8 cellular contexts compared by ENCODE assay signal in genomic region chr2:169798397-169798717, GRCh38. TPM values are rescaled to one million over a fixed set of nuclear protein-coding genes. Genes with fewer than 3 reads are reported as not detected.
DNase-seq lines count a peak whose midpoint lies in the region; ATAC-seq and TF ChIP-seq lines count a peak whose summit lies in the region.

No MANE protein-coding gene starts in this region.

- no TSS peak for BruUV-seq in MCF 10A (replicated peaks; lab: Mats Ljungman, UMichigan)

- peaks cover 13% of the 10 kb centered on the region for H3K4me1 Mint-ChIP-seq in MCF 10A (ENCODE audit: insufficient read depth, unreplicated experiment)

- intact Hi-C loops in MCF 10A (cut with micrococcal nuclease), result loop anchor here (10.0 kb wide), 1 partner anchor 104 kb away; the partner anchor contains the start of genes CFAP210 and PHOSPHO2

- POLR2A ChIA-PET in MCF 10A (lab: Yijun Ruan, JAX), result interaction anchor here (0.6 to 2.6 kb wide), 14 partner anchors 8 to 225 kb away, joined by 3 to 22 read pairs (median 4); partner anchors contain the start of genes FASTKD1, KLHL23, METTL5 and UBR3

- peak overlapping the region; percentile 69 to 82 for H3K9ac ChIP-seq in mucosa of rectum (ENCODE audit: low read depth in 1 of 2, low read length in 2 of 2)

- H3K4me3 ChIP-seq in ACC112 (ENCODE audit: low read depth, low read length) (peak overlapping the region; percentile 94), mucosa of rectum (ENCODE audit: low read length in 2 of 2) (peak overlapping the region; percentile 79 to 89)

- H3K36me3 Mint-ChIP-seq in MCF 10A (ENCODE audit: insufficient read depth, unreplicated experiment), result peaks cover 30% of the 10 kb centered on the region

- peak overlapping the region; percentile 78 for H3K4me3 Mint-ChIP-seq in MCF 10A (ENCODE audit: unreplicated experiment)

- H3K36me3 ChIP-seq in ACC112 (ENCODE audit: insufficient read depth, low read length) (peaks cover 4% of the 10 kb centered on the region), mucosa of rectum (ENCODE audit: control insufficient read depth in 2 of 2, insufficient read depth in 2 of 2, low read length in 2 of 2) (peaks cover 3 to 10% of the 10 kb centered on the region in 2 donors)

- H3K27ac Mint-ChIP-seq in MCF 10A (ENCODE audit: low read depth, unreplicated experiment), result peak overlapping the region; percentile 65

- no peaks in the 10 kb centered on the region for H3K9me3 ChIP-seq in mucosa of rectum (ENCODE audit: control insufficient read depth in 2 of 2, low read length in 2 of 2)

- CTCF ChIA-PET in MCF 10A (lab: Yijun Ruan, JAX), result interaction anchor here (0.7 kb wide), 1 partner anchor 59 kb away, joined by 3 read pairs; no protein-coding TSS in a partner anchor

- DNase-seq in MCF 10A (ENCODE audit: unreplicated experiment) (no peak), NCI-H1105 treated with DMSO at 0.1 percent for 48 hours (lab: John Stamatoyannopoulos, UW) (no peak), NCI-H2171 (lab: John Stamatoyannopoulos, UW) (no peak)

- peak overlapping the region; percentile 56 for H2AFZ ChIP-seq in ACC112 (ENCODE audit: low read length, unreplicated experiment)

- H3K27ac ChIP-seq in ACC112 (ENCODE audit: low read depth, low read length) (0 out of 2 replicates have a peak overlapping the region, but pooled peaks have one; percentile 78), mucosa of rectum (ENCODE audit: low read depth in 2 of 2, low read length in 2 of 2) (peak overlapping the region; percentile 70 to 84)

- peaks cover 8% of the 10 kb centered on the region for H3K4me1 ChIP-seq in ACC112 (ENCODE audit: control insufficient read depth, insufficient read depth, low read length, unreplicated experiment)
- H3K4me1 ChIP-seq in mucosa of rectum (ENCODE audit: control insufficient read depth in 2 of 2, insufficient read depth in 2 of 2, low read length in 2 of 2), result peaks cover 0 to 9% of the 10 kb centered on the region in 2 donors

- H3K27me3 Mint-ChIP-seq in MCF 10A (ENCODE audit: insufficient read depth, unreplicated experiment), result no peaks in the 10 kb centered on the region

- no peaks in the 10 kb centered on the region for H3K9me3 Mint-ChIP-seq in MCF 10A (ENCODE audit: unreplicated experiment)

- H3K79me2 ChIP-seq in ACC112 (ENCODE audit: control insufficient read depth, insufficient read depth, low read length, unreplicated experiment), result peaks cover 44% of the 10 kb centered on the region

- no peaks in the 10 kb centered on the region for H3K27me3 ChIP-seq in ACC112 (ENCODE audit: insufficient read depth, low read length)
- H3K27me3 ChIP-seq in mucosa of rectum (ENCODE audit: control insufficient read depth in 2 of 2, insufficient read depth in 2 of 2, low read length in 2 of 2), result no peaks in the 10 kb centered on the region

- TF ChIP-seq CTCF in MCF 10A (IDR thresholded peaks at IDR 0.05; ENCODE audit: unreplicated experiment), result no peak

- ATAC-seq in HG02759 (IDR thresholded peaks at IDR 0.05; ENCODE audit: unreplicated experiment), result peak; percentile 1
- ATAC-seq in HG02588 (IDR thresholded peaks at IDR 0.05; ENCODE audit: unreplicated experiment), result no peak
- ATAC-seq in HG03378 (IDR thresholded peaks at IDR 0.05; ENCODE audit: unreplicated experiment), result no peak

RNA-seq across cellular contexts. Expression of gene SSB, which starts 0.3 kb away (rescaled TPM):
- total RNA-seq in MCF 10A (2022), result 98.0 and 113 TPM in 2 replicates

RNA-seq across cellular contexts. Expression of gene METTL5, which starts 26.3 kb away (rescaled TPM):
- 68.0 and 109 TPM in 2 replicates for total RNA-seq in MCF 10A (2022)

RNA-seq across cellular contexts. Expression of gene UBR3, which starts 28.9 kb away (rescaled TPM):
- total RNA-seq in MCF 10A (2022), result 28.7 and 30.0 TPM in 2 replicates
